In the genomic region with DNA sequence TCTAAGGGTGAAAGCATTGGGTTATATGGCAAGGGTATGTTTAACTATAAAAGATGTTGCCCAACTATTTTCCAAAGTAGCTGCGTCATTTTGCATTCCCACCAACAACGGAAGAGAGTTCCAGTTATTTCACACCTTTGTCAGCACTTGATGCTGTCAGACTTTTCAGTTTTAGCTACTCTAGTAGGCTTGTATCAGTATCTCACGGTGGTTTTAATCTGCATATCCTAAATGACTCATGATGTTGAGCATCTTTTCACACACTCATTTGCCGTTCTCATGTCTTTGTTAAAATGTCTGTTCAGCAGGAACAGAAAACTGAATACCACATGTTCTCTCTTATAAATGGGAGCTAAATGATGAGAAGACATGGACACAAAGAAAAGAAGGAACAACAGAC, we compare ENCODE assay signal across 18 cellular contexts.
DNase-seq lines count a peak whose midpoint lies in the region; ATAC-seq, FAIRE-seq and TF ChIP-seq lines count a peak whose summit lies in the region.
"Had no signal": no experiment of that assay in that cellular context is flagged by ENCODE, and none has a peak within 500 bp of the region (broad histone marks: within the 10 kb centered on the region; RNA-seq: fewer than 3 reads in every experiment).

No MANE protein-coding gene starts in this region.

- no peak overlapping the region for H3K27ac ChIP-seq in K562 (ENCODE audit: extremely low read depth, low read depth, low read length)
- H3K27ac ChIP-seq: BLaER1, GM23248 had no signal

- no peak for DNase-seq in activated CD4-positive, alpha-beta T cell treated with anti-CD3 and anti-CD28 coated beads for 36 hours
- DNase-seq in activated CD4-positive, alpha-beta T cell treated with anti-CD3 and anti-CD28 coated beads, Interleukin-2, amount 10 ng/mL, durations not matched to agents 24 days and 14 days: no peak
- DNase-seq in activated naive CD8-positive, alpha-beta T cell treated with anti-CD3 and anti-CD28 coated beads, Interleukin-2, amount 50 U/mL, for 24 hours: no peak
- DNase-seq in activated naive CD8-positive, alpha-beta T cell treated with anti-CD3 and anti-CD28 coated beads for 36 hours: no peak
- DNase-seq in K562 (ENCODE audit: extremely low read depth in 1 of 4, low spot score in 3 of 4): no peak
- DNase-seq: 8988T; AML-193; Caco-2; CD8-positive, alpha-beta memory T cell; DND-41; GDM1; GM23248; KBM-7 had no signal

- H3K27ac Mint-ChIP-seq in activated CD4-positive, alpha-beta T cell treated with anti-CD3 and anti-CD28 coated beads for 36 hours: no peak overlapping the region
- no peak overlapping the region for H3K27ac Mint-ChIP-seq in activated CD4-positive, alpha-beta T cell treated with anti-CD3 and anti-CD28 coated beads, Interleukin-2, amount 10 ng/mL, durations not matched to agents 24 days and 14 days
- no peak overlapping the region for H3K27ac Mint-ChIP-seq in activated naive CD8-positive, alpha-beta T cell treated with anti-CD3 and anti-CD28 coated beads, Interleukin-2, amount 50 U/mL, for 24 hours
- H3K27ac Mint-ChIP-seq in activated naive CD8-positive, alpha-beta T cell treated with anti-CD3 and anti-CD28 coated beads for 36 hours: no peak overlapping the region
- H3K27ac Mint-ChIP-seq: CD8-positive, alpha-beta memory T cell had no signal

- FAIRE-seq in K562 (lab: Jason Lieb, UNC): no peak
- FAIRE-seq: H54 had no signal

- no peak overlapping the region for H3K4me3 Mint-ChIP-seq in activated CD4-positive, alpha-beta T cell treated with anti-CD3 and anti-CD28 coated beads for 36 hours
- no peak overlapping the region for H3K4me3 Mint-ChIP-seq in activated CD4-positive, alpha-beta T cell treated with anti-CD3 and anti-CD28 coated beads, Interleukin-2, amount 10 ng/mL, durations not matched to agents 24 days and 14 days
- H3K4me3 Mint-ChIP-seq in activated naive CD8-positive, alpha-beta T cell treated with anti-CD3 and anti-CD28 coated beads, Interleukin-2, amount 50 U/mL, for 24 hours: no peak overlapping the region
- no peak overlapping the region for H3K4me3 Mint-ChIP-seq in activated naive CD8-positive, alpha-beta T cell treated with anti-CD3 and anti-CD28 coated beads for 36 hours
- H3K4me3 Mint-ChIP-seq: CD8-positive, alpha-beta memory T cell had no signal

- no peak for TF ChIP-seq EP300 in K562 (IDR thresholded peaks at IDR 0.05; ENCODE audit: low read length)

- intact Hi-C loops in activated CD4-positive, alpha-beta T cell treated with anti-CD3 and anti-CD28 coated beads for 36 hours (cut with DNase I, micrococcal nuclease): loop anchor here in 1 of 2 experiments (2.0 to 5.0 kb wide), 2 partner anchors 117 to 518 kb away; no protein-coding TSS in a partner anchor
- intact Hi-C loops in activated CD4-positive, alpha-beta T cell treated with anti-CD3 and anti-CD28 coated beads, Interleukin-2, amount 10 ng/mL, durations not matched to agents 24 days and 14 days (cut with micrococcal nuclease): no loop called here
- intact Hi-C loops in K562 (cut with micrococcal nuclease): no loop called here

- H3K4me3 ChIP-seq in K562: no peak overlapping the region
- H3K4me3 ChIP-seq: BLaER1, GM23248 had no signal

- peaks cover 0 to 9% of the 10 kb centered on the region in 2 experiments; a peak in 1 of 5 replicates for H3K4me1 ChIP-seq in K562 (replicated peaks in 1 of 2; ENCODE audit: control insufficient read depth in 2 of 2, insufficient read depth in 2 of 2, low read length in 2 of 2)
- H3K4me1 ChIP-seq: Caco-2 had no signal

- H3K4me1 Mint-ChIP-seq in activated CD4-positive, alpha-beta T cell treated with anti-CD3 and anti-CD28 coated beads for 36 hours: peaks cover 14% of the 10 kb centered on the region
- H3K4me1 Mint-ChIP-seq in activated CD4-positive, alpha-beta T cell treated with anti-CD3 and anti-CD28 coated beads, Interleukin-2, amount 10 ng/mL, durations not matched to agents 24 days and 14 days: peaks cover 10% of the 10 kb centered on the region
- no peaks in the 10 kb centered on the region for H3K4me1 Mint-ChIP-seq in activated naive CD8-positive, alpha-beta T cell treated with anti-CD3 and anti-CD28 coated beads, Interleukin-2, amount 50 U/mL, for 24 hours
- no peaks in the 10 kb centered on the region for H3K4me1 Mint-ChIP-seq in activated naive CD8-positive, alpha-beta T cell treated with anti-CD3 and anti-CD28 coated beads for 36 hours
- H3K4me1 Mint-ChIP-seq: CD8-positive, alpha-beta memory T cell had no signal

- H3K9me1 ChIP-seq in K562 (ENCODE audit: control insufficient read depth, insufficient read depth, low read length): no peaks in the 10 kb centered on the region

- no peaks in the 10 kb centered on the region for H3K36me3 Mint-ChIP-seq in activated CD4-positive, alpha-beta T cell treated with anti-CD3 and anti-CD28 coated beads for 36 hours (ENCODE audit: low read depth)
- H3K36me3 Mint-ChIP-seq in activated CD4-positive, alpha-beta T cell treated with anti-CD3 and anti-CD28 coated beads, Interleukin-2, amount 10 ng/mL, durations not matched to agents 24 days and 14 days (ENCODE audit: low read depth): peaks cover 2% of the 10 kb centered on the region
- H3K36me3 Mint-ChIP-seq in activated naive CD8-positive, alpha-beta T cell treated with anti-CD3 and anti-CD28 coated beads, Interleukin-2, amount 50 U/mL, for 24 hours (ENCODE audit: low read depth): peaks cover 3% of the 10 kb centered on the region
- H3K36me3 Mint-ChIP-seq in activated naive CD8-positive, alpha-beta T cell treated with anti-CD3 and anti-CD28 coated beads for 36 hours: no peaks in the 10 kb centered on the region

- WGBS in K562 (ENCODE audit: insufficient coverage, low coverage, missing lambda C conversion rate): 15% methylated on average over 4 of the region's 4 CpGs

- H3K36me3 ChIP-seq in K562 (ENCODE audit: control insufficient read depth, insufficient read depth, low read length): no peaks in the 10 kb centered on the region
- H3K36me3 ChIP-seq: BLaER1 had no signal

- H3K4me2 ChIP-seq in K562 (ENCODE audit: insufficient read depth, low read length): no peak overlapping the region
- H3K4me2 ChIP-seq: BLaER1 had no signal

- peak; percentile 66 for ATAC-seq in activated CD4-positive, alpha-beta T cell treated with anti-CD3 and anti-CD28 coated beads for 36 hours
- ATAC-seq in activated naive CD8-positive, alpha-beta T cell treated with anti-CD3 and anti-CD28 coated beads, Interleukin-2, amount 50 U/mL, for 24 hours: peak; percentile 43
- ATAC-seq in K562 (no peak), GM18498 (IDR thresholded peaks at IDR 0.05; ENCODE audit: unreplicated experiment) (no peak), GM18519 (IDR thresholded peaks at IDR 0.05; ENCODE audit: low FRiP score, unreplicated experiment) (no peak)
- ATAC-seq: HCT116 had no signal

- no peaks in the 10 kb centered on the region for H3K9me3 ChIP-seq in K562 (replicated peaks; ENCODE audit: control insufficient read depth, insufficient read depth, low read depth, low read length)
- H3K9me3 ChIP-seq: BLaER1, Caco-2 had no signal

- POLR2A ChIA-PET in activated CD4-positive, alpha-beta T cell treated with anti-CD3 and anti-CD28 coated beads for 36 hours (lab: Charles Lee): no interaction called here
- POLR2A ChIA-PET in K562 (lab: Yijun Ruan, JAX): interaction anchor here (0.6 kb wide), 1 partner anchor 163 kb away, joined by 3 read pairs; no protein-coding TSS in a partner anchor

- no peak for TF ChIP-seq POLR2A in K562 (conservative IDR thresholded peaks at IDR 0.05)

- CTCF ChIA-PET in activated CD4-positive, alpha-beta T cell treated with anti-CD3 and anti-CD28 coated beads for 36 hours (lab: Charles Lee): interaction anchor here (1.2 kb wide), 1 partner anchor 59 kb away, joined by 3 read pairs; no protein-coding TSS in a partner anchor
- CTCF ChIA-PET in K562 (lab: Yijun Ruan, JAX; ENCODE audit: low intra/inter-chr PET ratio): no interaction called here

- H3K9ac ChIP-seq in K562 (ENCODE audit: insufficient read depth in 1 of 2, low read depth in 2 of 2, low read length in 2 of 2): no peak overlapping the region
- H3K9ac ChIP-seq: BLaER1, GM23248 had no signal

- peaks cover 2 to 16% of the 10 kb centered on the region in 2 experiments; a peak in 2 of 5 replicates for H3K27me3 ChIP-seq in K562 (ENCODE audit: control insufficient read depth in 2 of 2, insufficient read depth in 2 of 2, low read length in 2 of 2)
- H3K27me3 ChIP-seq: BLaER1 had no signal

- no peak for TF ChIP-seq RAD21 in K562 (CRISPR knock-in tag; conservative IDR thresholded peaks at IDR 0.05 in 1 of 2, IDR thresholded peaks at IDR 0.05 in 1 of 2)

- H3K27me3 Mint-ChIP-seq in activated CD4-positive, alpha-beta T cell treated with anti-CD3 and anti-CD28 coated beads for 36 hours: no peaks in the 10 kb centered on the region
- no peaks in the 10 kb centered on the region for H3K27me3 Mint-ChIP-seq in activated CD4-positive, alpha-beta T cell treated with anti-CD3 and anti-CD28 coated beads, Interleukin-2, amount 10 ng/mL, durations not matched to agents 24 days and 14 days
- no peaks in the 10 kb centered on the region for H3K27me3 Mint-ChIP-seq in activated naive CD8-positive, alpha-beta T cell treated with anti-CD3 and anti-CD28 coated beads, Interleukin-2, amount 50 U/mL, for 24 hours
- H3K27me3 Mint-ChIP-seq in activated naive CD8-positive, alpha-beta T cell treated with anti-CD3 and anti-CD28 coated beads for 36 hours: no peaks in the 10 kb centered on the region
- H3K27me3 Mint-ChIP-seq: CD8-positive, alpha-beta memory T cell had no signal

- no peak overlapping the region for H2AFZ ChIP-seq in K562 (ENCODE audit: low read depth, low read length)
- H2AFZ ChIP-seq: GM23248 had no signal

- no peaks in the 10 kb centered on the region for H4K20me1 ChIP-seq in K562 (replicated peaks; ENCODE audit: control insufficient read depth, insufficient read depth, low read length)
- H4K20me1 ChIP-seq: BLaER1 had no signal

- peaks cover 6% of the 10 kb centered on the region for H3K9me3 Mint-ChIP-seq in activated CD4-positive, alpha-beta T cell treated with anti-CD3 and anti-CD28 coated beads for 36 hours (ENCODE audit: low read depth)
- H3K9me3 Mint-ChIP-seq in activated CD4-positive, alpha-beta T cell treated with anti-CD3 and anti-CD28 coated beads, Interleukin-2, amount 10 ng/mL, durations not matched to agents 24 days and 14 days: peaks cover 4% of the 10 kb centered on the region
- H3K9me3 Mint-ChIP-seq in activated naive CD8-positive, alpha-beta T cell treated with anti-CD3 and anti-CD28 coated beads, Interleukin-2, amount 50 U/mL, for 24 hours: peaks cover 21% of the 10 kb centered on the region
- H3K9me3 Mint-ChIP-seq in activated naive CD8-positive, alpha-beta T cell treated with anti-CD3 and anti-CD28 coated beads for 36 hours: no peaks in the 10 kb centered on the region

- no TSS peak for BruUV-seq in K562 (replicated peaks; lab: Mats Ljungman, UMichigan)

- in situ Hi-C loops in K562 (cut with MboI): no loop called here

- TF ChIP-seq CTCF in K562 (IDR thresholded peaks at IDR 0.05 in 2 of 3, conservative IDR thresholded peaks at IDR 0.05 in 1 of 3; ENCODE audit: insufficient read depth in 2 of 3, low read depth in 1 of 3, low read length in 3 of 3): no peak

- no peaks in the 10 kb centered on the region for H3K79me2 ChIP-seq in K562 (ENCODE audit: control insufficient read depth, insufficient read depth, low read length)

Comparison
In these comparisons a context has a peak if more than half of its experiments do, and no peak if none do; other contexts are left out.
1. ATAC-seq: peak in activated CD4-positive, alpha-beta T cell treated with anti-CD3 and anti-CD28 coated beads for 36 hours (single experiment) and activated naive CD8-positive, alpha-beta T cell treated with anti-CD3 and anti-CD28 coated beads, Interleukin-2, amount 50 U/mL, for 24 hours (single experiment); none in K562 (single experiment), GM18498 (single experiment) and GM18519 (single experiment).